ENCODE assay signal across 33 cellular contexts in the genomic region with DNA sequence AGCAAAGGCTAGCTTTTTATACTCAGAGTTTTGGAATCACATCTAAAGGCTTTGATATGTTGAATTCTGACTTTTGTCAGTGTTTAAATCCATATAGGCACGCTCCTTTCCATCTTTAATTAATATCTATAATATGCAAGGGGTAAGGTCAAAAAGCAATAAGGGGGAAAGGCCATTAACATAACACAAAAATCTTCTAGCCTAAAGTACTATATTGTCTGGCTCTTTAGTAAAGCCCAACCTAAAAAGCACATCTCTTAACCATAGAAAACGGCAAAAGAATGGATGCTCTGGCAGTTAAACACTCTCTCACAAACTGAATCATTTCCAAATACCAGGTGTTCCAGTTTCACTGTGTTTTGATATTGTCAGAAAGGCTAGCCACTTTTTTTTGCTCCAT.
"Had no signal": no experiment of that assay in that cellular context is flagged by ENCODE, and none has a peak within 500 bp of the region (broad histone marks: within the 10 kb centered on the region; RNA-seq: fewer than 3 reads in every experiment).

No MANE protein-coding gene starts in this region.

- H3K27ac ChIP-seq: adrenal gland, body of pancreas, brain microvascular endothelial cell, breast epithelium, VCaP had no signal

- H3K36me3 ChIP-seq: adrenal gland, brain microvascular endothelial cell, breast epithelium had no signal

- H3K4me3 Mint-ChIP-seq: activated B cell treated with CpG ODN at 0.5 μM for 24 hours; activated CD4-positive, alpha-beta memory T cell treated with anti-CD3 and anti-CD28 coated beads for 36 hours; activated CD4-positive, alpha-beta T cell treated with anti-CD3 and anti-CD28 coated beads, Interleukin-2, amount 10 ng/mL, durations not matched to agents 24 days and 14 days; activated CD8-positive, alpha-beta T cell treated with anti-CD3 and anti-CD28 coated beads for 36 hours; activated naive CD4-positive, alpha-beta T cell treated with anti-CD3 and anti-CD28 coated beads for 36 hours; activated naive CD8-positive, alpha-beta T cell treated with anti-CD3 and anti-CD28 coated beads for 36 hours; activated T-cell treated with anti-CD3 and anti-CD28 coated beads, Interleukin-2, amount 50 U/mL, for 4 hours; activated T-cell treated with anti-CD3 and anti-CD28 coated beads, Interleukin-2, amount 50 U/mL, for 72 hours; activated T-helper 1 cell treated with anti-CD3 and anti-CD28 coated beads, Interleukin-12 subunit alpha, Interleukin-12 subunit beta, Interleukin-2, Interleukin-4 antibody, amounts not matched to agents 30 ng/mL and 10 ng/mL and 1 ng/mL, durations not matched to agents 14 hours and 24 hours and 36 hours; activated T-helper 17 cell treated with anti-CD3 and anti-CD28 coated beads, Interleukin-2, amount 50 U/mL, for 72 hours; T-helper 2 cell treated with Interferon-gamma antibody and Interleukin-4, amounts not matched to agents 5 μg/mL and 100 μg/mL, for 36 hours had no signal

- H3K9me3 ChIP-seq: adrenal gland, body of pancreas, breast epithelium had no signal

- H3K27me3 ChIP-seq: adrenal gland, body of pancreas, brain microvascular endothelial cell, breast epithelium had no signal

- H3K4me3 ChIP-seq: adrenal gland, body of pancreas, breast epithelium had no signal

- H3K27me3 Mint-ChIP-seq: activated B cell treated with CpG ODN at 0.5 μM for 24 hours; activated CD4-positive, alpha-beta memory T cell treated with anti-CD3 and anti-CD28 coated beads for 36 hours; activated CD4-positive, alpha-beta T cell treated with anti-CD3 and anti-CD28 coated beads, Interleukin-2, amount 10 ng/mL, durations not matched to agents 24 days and 14 days; activated CD8-positive, alpha-beta T cell treated with anti-CD3 and anti-CD28 coated beads for 36 hours; activated naive CD8-positive, alpha-beta T cell treated with anti-CD3 and anti-CD28 coated beads for 36 hours; activated T-helper 17 cell treated with anti-CD3 and anti-CD28 coated beads, Interleukin-2, amount 50 U/mL, for 72 hours had no signal

- DNase-seq: activated B cell treated with CpG ODN at 0.5 μM for 24 hours; activated CD4-positive, alpha-beta memory T cell treated with anti-CD3 and anti-CD28 coated beads for 36 hours; activated CD4-positive, alpha-beta T cell treated with anti-CD3 and anti-CD28 coated beads for 4 hours; activated CD4-positive, alpha-beta T cell treated with anti-CD3 and anti-CD28 coated beads, Interleukin-2, amount 10 ng/mL, durations not matched to agents 24 days and 14 days; activated CD4-positive, alpha-beta T cell treated with anti-CD3 and anti-CD28 coated beads, Interleukin-2, amount 50 U/mL, for 1 hour; activated CD4-positive, alpha-beta T cell treated with anti-CD3 and anti-CD28 coated beads, Interleukin-2, amount 50 U/mL, for 4 hours; activated CD4-positive, CD25-positive, alpha-beta regulatory T cell treated with anti-CD3 and anti-CD28 coated beads, Interleukin-2, amount 50 U/mL, for 72 hours; activated CD8-positive, alpha-beta memory T cell treated with anti-CD3 and anti-CD28 coated beads, Interleukin-2, amount 50 U/mL, for 4 hours; activated CD8-positive, alpha-beta T cell treated with anti-CD3 and anti-CD28 coated beads for 36 hours; activated effector memory CD4-positive, alpha-beta T cell treated with anti-CD3 and anti-CD28 coated beads, Interleukin-2, amount 50 U/mL, for 16 hours; activated gamma-delta T cell treated with Interleukin-2 at 50 U/mL for 16 hours; activated naive CD4-positive, alpha-beta T cell; activated naive CD4-positive, alpha-beta T cell treated with anti-CD3 and anti-CD28 coated beads for 36 hours; activated naive CD4-positive, alpha-beta T cell treated with anti-CD3 and anti-CD28 coated beads, Interleukin-2, amount 50 U/mL, for 16 hours; activated naive CD8-positive, alpha-beta T cell treated with anti-CD3 and anti-CD28 coated beads for 36 hours; activated T-cell treated with anti-CD3 and anti-CD28 coated beads for 4 hours; activated T-cell treated with anti-CD3 and anti-CD28 coated beads, Interleukin-2, amount 50 U/mL, for 1 hour; activated T-cell treated with anti-CD3 and anti-CD28 coated beads, Interleukin-2, amount 50 U/mL, for 4 hours; activated T-cell treated with anti-CD3 and anti-CD28 coated beads, Interleukin-2, amount 50 U/mL, for 72 hours; adrenal gland; amniotic stem cell; aorta; body of pancreas; brain microvascular endothelial cell; central memory CD4-positive, alpha-beta T cell; T-helper 2 cell; T-helper 9 cell had no signal

- H3K27ac Mint-ChIP-seq: activated B cell treated with CpG ODN at 0.5 μM for 24 hours; activated CD4-positive, alpha-beta memory T cell treated with anti-CD3 and anti-CD28 coated beads for 36 hours; activated CD4-positive, alpha-beta T cell treated with anti-CD3 and anti-CD28 coated beads, Interleukin-2, amount 10 ng/mL, durations not matched to agents 24 days and 14 days; activated CD8-positive, alpha-beta T cell treated with anti-CD3 and anti-CD28 coated beads for 36 hours; activated naive CD4-positive, alpha-beta T cell treated with anti-CD3 and anti-CD28 coated beads for 36 hours; activated naive CD4-positive, alpha-beta T cell treated with anti-CD3 and anti-CD28 coated beads, Interleukin-2, amount 50 U/mL, for 72 hours; activated naive CD8-positive, alpha-beta T cell treated with anti-CD3 and anti-CD28 coated beads for 36 hours; activated T-cell treated with anti-CD3 and anti-CD28 coated beads, Interleukin-2, amount 50 U/mL, for 72 hours; activated T-helper 1 cell treated with anti-CD3 and anti-CD28 coated beads, Interleukin-12 subunit alpha, Interleukin-12 subunit beta, Interleukin-2, Interleukin-4 antibody, amounts not matched to agents 30 ng/mL and 10 ng/mL and 1 ng/mL, durations not matched to agents 14 hours and 24 hours and 36 hours; activated T-helper 17 cell treated with anti-CD3 and anti-CD28 coated beads, Interleukin-2, amount 50 U/mL, for 72 hours; T-helper 2 cell treated with Interferon-gamma antibody and Interleukin-4, amounts not matched to agents 5 μg/mL and 100 μg/mL, for 36 hours had no signal

- ATAC-seq: activated CD8-positive, alpha-beta T cell treated with anti-CD3 and anti-CD28 coated beads for 36 hours; activated T-cell treated with anti-CD3 and anti-CD28 coated beads, Interleukin-2, amount 50 U/mL, for 4 hours; activated T-cell treated with anti-CD3 and anti-CD28 coated beads, Interleukin-2, amount 50 U/mL, for 72 hours; activated T-helper 17 cell treated with anti-CD3 and anti-CD28 coated beads, Interleukin-2, amount 50 U/mL, for 72 hours; body of pancreas had no signal

- H3K4me1 Mint-ChIP-seq: activated CD4-positive, alpha-beta T cell treated with anti-CD3 and anti-CD28 coated beads, Interleukin-2, amount 10 ng/mL, durations not matched to agents 24 days and 14 days; activated naive CD8-positive, alpha-beta T cell treated with anti-CD3 and anti-CD28 coated beads for 36 hours; activated T-helper 17 cell treated with anti-CD3 and anti-CD28 coated beads, Interleukin-2, amount 50 U/mL, for 72 hours had no signal

- H3K36me3 Mint-ChIP-seq: activated naive CD4-positive, alpha-beta T cell treated with anti-CD3 and anti-CD28 coated beads, Interleukin-2, amount 50 U/mL, for 72 hours had no signal
